In the genomic region with DNA sequence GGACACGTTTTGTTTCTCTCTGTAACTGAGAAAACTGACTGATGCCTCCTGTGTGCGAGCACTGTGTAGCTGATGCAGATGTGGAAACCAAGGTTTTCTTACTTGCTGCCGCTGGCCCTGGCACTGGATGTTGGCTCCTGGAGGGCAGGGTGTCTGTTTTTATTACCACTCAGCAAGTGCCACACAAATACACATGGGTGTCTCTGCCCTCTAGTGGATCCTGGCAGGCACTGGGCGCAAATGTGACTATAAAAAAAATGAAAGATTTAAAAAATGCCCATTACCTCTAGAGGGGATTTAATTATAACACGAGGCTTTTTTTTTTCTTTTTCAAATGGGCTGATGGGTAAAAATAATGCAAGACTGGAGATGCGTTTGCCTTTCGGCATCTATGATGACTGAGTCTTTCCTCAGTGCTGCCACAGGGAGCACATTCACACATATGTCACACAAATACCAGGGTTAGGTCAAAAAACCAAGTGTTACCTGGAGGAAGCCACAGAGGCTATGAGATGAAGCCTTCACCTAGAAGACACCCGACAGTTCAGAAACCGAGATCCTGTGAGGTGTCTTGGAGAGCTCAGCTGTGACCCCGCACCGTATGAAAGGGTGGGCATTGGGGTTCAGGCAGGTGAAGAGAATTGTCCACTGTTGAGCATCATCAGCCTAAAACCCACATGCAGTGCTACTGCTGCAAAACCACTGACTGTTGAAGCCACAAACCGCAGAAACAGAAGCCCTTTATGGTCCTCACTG, we compare ENCODE assay signal across 8 cellular contexts. TPM values are rescaled to one million over a fixed set of nuclear protein-coding genes. Genes with fewer than 3 reads are reported as not detected.
DNase-seq lines count a peak whose midpoint lies in the region; ATAC-seq lines count a peak whose summit lies in the region.

No MANE protein-coding gene starts in this region.

- no peaks in the 10 kb centered on the region for H3K36me3 Mint-ChIP-seq in activated naive CD8-positive, alpha-beta T cell treated with anti-CD3 and anti-CD28 coated beads, Interleukin-2, amount 50 U/mL, for 24 hours (ENCODE audit: low read depth)
- H3K36me3 Mint-ChIP-seq in immature natural killer cell: peaks cover 0 to 3% (median 3%) of the 10 kb centered on the region in 3 donors

- peak; percentile 74 for DNase-seq in D341Med (ENCODE audit: low spot score)
- DNase-seq in HT1080 (ENCODE audit: low read depth): peak; percentile 71
- DNase-seq in RPMI7951 (ENCODE audit: low read depth): peak; percentile 52
- peak; percentile 39 for DNase-seq in activated naive CD8-positive, alpha-beta T cell treated with anti-CD3 and anti-CD28 coated beads, Interleukin-2, amount 50 U/mL, for 24 hours
- DNase-seq in immature natural killer cell: peak; percentile 88 to 90 (median 90)
- peak; percentile 27 to 30 for DNase-seq in stimulated activated CD8-positive, alpha-beta memory T cell treated with anti-CD3 and anti-CD28 coated beads, Interleukin-7, amount 100 ng/mL, for 48 hours (ENCODE audit: extremely low read depth in 1 of 2, low read depth in 1 of 2)

- peaks cover 18% of the 10 kb centered on the region for H3K4me1 Mint-ChIP-seq in activated naive CD8-positive, alpha-beta T cell treated with anti-CD3 and anti-CD28 coated beads, Interleukin-2, amount 50 U/mL, for 24 hours
- peaks cover 33 to 40% of the 10 kb centered on the region in 2 donors for H3K4me1 Mint-ChIP-seq in immature natural killer cell

- H3K9me3 Mint-ChIP-seq in activated naive CD8-positive, alpha-beta T cell treated with anti-CD3 and anti-CD28 coated beads, Interleukin-2, amount 50 U/mL, for 24 hours: no peaks in the 10 kb centered on the region
- H3K9me3 Mint-ChIP-seq in immature natural killer cell: peaks cover 0 to 5% (median 0%) of the 10 kb centered on the region in 6 donors

- H3K27ac Mint-ChIP-seq in activated naive CD8-positive, alpha-beta T cell treated with anti-CD3 and anti-CD28 coated beads, Interleukin-2, amount 50 U/mL, for 24 hours: peak overlapping the region; percentile 80
- H3K27ac Mint-ChIP-seq in immature natural killer cell: peak overlapping the region; percentile 43 to 83 (median 72)

- peak overlapping the region; percentile 7 for H3K4me3 Mint-ChIP-seq in activated naive CD8-positive, alpha-beta T cell treated with anti-CD3 and anti-CD28 coated beads, Interleukin-2, amount 50 U/mL, for 24 hours
- H3K4me3 Mint-ChIP-seq in immature natural killer cell: peak overlapping the region; percentile 40 to 80 (median 64)

- peaks cover 7% of the 10 kb centered on the region for H3K27me3 Mint-ChIP-seq in activated naive CD8-positive, alpha-beta T cell treated with anti-CD3 and anti-CD28 coated beads, Interleukin-2, amount 50 U/mL, for 24 hours
- peaks cover 19 to 28% (median 20%) of the 10 kb centered on the region in 3 donors for H3K27me3 Mint-ChIP-seq in immature natural killer cell (ENCODE audit: low read depth in 3 of 3)

- ATAC-seq in activated naive CD8-positive, alpha-beta T cell treated with anti-CD3 and anti-CD28 coated beads, Interleukin-2, amount 50 U/mL, for 24 hours: peak; percentile 97
- ATAC-seq in HG03175 (IDR thresholded peaks at IDR 0.05; ENCODE audit: unreplicated experiment): no peak
- ATAC-seq in HG03095 (IDR thresholded peaks at IDR 0.05; ENCODE audit: unreplicated experiment): no peak

RNA-seq across cellular contexts. Expression of a gene that starts 25.7 kb away (rescaled TPM):
- 25.4 and 26.3 TPM in 2 replicates for total RNA-seq in HT1080 (2014; rRNA removed; shearing (Covaris generic))
- polyA plus RNA-seq in HT1080 (2015; cell fraction: cytosol; rRNA removed): 48.5 and 54.1 TPM in 2 replicates
- polyA plus RNA-seq in HT1080 (2015; cell fraction: nucleus; rRNA removed): 36.2 and 38.1 TPM in 2 replicates
- 8.6 and 16.2 TPM in 2 replicates for total RNA-seq in RPMI7951 (2014; rRNA removed; shearing (Covaris generic))
- 10 to 100 TPM in 1 of 3 donors, 1 to 10 TPM in 2; 1.8 to 10.2 (median 5.0) TPM for polyA plus RNA-seq in immature natural killer cell

RNA-seq across cellular contexts. Expression of a gene that starts 58.6 kb away (rescaled TPM):
- total RNA-seq in HT1080 (2014; rRNA removed; shearing (Covaris generic)): 23.6 and 33.3 TPM in 2 replicates
- 21.6 and 25.9 TPM in 2 replicates for polyA plus RNA-seq in HT1080 (2015; cell fraction: cytosol; rRNA removed)
- 68.4 and 76.3 TPM in 2 replicates for polyA plus RNA-seq in HT1080 (2015; cell fraction: nucleus; rRNA removed)
- 15.9 and 18.7 TPM in 2 replicates for total RNA-seq in RPMI7951 (2014; rRNA removed; shearing (Covaris generic))
- polyA plus RNA-seq in immature natural killer cell: 10 to 100 TPM in 2 of 3 donors, 1 to 10 TPM in 1; 8.9 to 35.5 (median 23.9) TPM

Comparison
In these comparisons a context has a peak if more than half of its experiments do, and no peak if none do; other contexts are left out.
1. DNase-seq: peak in every context shown above with its lines; median percentile 90 in immature natural killer cell; 74 in D341Med; 71 in HT1080; 52 in RPMI7951; 39 in activated naive CD8-positive, alpha-beta T cell treated with anti-CD3 and anti-CD28 coated beads, Interleukin-2, amount 50 U/mL, for 24 hours; 28 in stimulated activated CD8-positive, alpha-beta memory T cell treated with anti-CD3 and anti-CD28 coated beads, Interleukin-7, amount 100 ng/mL, for 48 hours.